Comparison of ENCODE assay signal across 8 cellular contexts in the genomic region with DNA sequence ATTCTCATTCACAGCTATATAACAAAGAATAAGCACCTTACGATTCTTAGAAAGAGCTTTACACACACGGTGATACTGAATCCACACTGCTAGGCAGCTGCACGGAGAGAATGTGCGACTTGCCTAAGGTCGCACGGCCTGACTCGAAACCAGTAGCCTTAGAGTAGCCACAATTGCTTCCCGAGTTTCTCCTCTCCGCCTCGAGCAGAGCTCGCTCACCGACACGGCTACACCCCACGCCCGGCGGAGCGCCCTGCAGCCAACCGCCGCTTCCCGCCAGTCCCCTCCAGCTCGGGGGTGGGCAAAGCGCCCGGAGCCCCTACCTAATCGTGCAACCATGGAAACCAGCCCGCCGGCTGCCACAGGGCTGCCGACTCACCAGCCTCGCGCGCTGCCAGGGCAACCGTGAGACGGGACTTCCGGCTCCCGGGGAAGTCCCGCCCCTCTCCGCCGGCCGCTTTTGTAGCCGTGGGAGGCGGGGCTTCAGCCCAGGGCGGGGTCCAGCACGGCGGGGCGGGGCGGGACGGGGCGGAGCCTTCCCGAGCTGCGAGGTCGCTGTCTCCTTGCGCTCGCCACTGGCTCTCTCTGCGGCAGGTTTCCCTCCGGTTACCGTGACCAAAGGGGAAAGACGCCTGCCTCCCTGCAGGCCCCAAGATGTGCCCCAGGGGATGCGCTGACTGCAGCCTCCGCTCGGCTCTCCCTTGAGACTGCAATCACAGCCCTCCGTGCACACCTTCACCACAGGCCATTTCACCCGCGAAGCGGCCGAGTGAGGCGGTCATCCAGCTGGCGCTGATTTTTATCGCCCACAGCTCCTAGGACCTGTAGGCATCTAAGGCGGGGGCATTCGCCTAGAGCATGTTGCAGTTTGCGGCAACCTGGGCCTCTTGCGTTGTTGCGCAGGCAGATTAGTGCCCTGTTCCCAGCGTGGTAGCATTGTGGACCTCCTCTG. TPM values are rescaled to one million over a fixed set of nuclear protein-coding genes. Genes with fewer than 3 reads are reported as not detected.
DNase-seq lines count a peak whose midpoint lies in the region; ATAC-seq and TF ChIP-seq lines count a peak whose summit lies in the region.

No MANE protein-coding gene starts in this region.

- H3K27ac ChIP-seq in left lung, result peak overlapping the region; percentile 77 to 85

- ATAC-seq in HG03521 (IDR thresholded peaks at IDR 0.05; ENCODE audit: unreplicated experiment) (peak; percentile 56), left lung (peak; percentile 91)

- H3K4me1 ChIP-seq in left lung, result peaks cover 26 to 61% of the 10 kb centered on the region in 2 donors

- H3K9me3 ChIP-seq in left lung, result no peaks in the 10 kb centered on the region

- DNase-seq in AG20443 (ENCODE audit: low spot score), result peak; percentile 96
- DNase-seq in GM19238 (ENCODE audit: insufficient read length, low spot score), result peak; percentile 87
- peak; percentile 99 for DNase-seq in NCI-H69 (lab: John Stamatoyannopoulos, UW)
- DNase-seq in activated CD4-positive, alpha-beta T cell treated with anti-CD3 and anti-CD28 coated beads, Interleukin-2, amount 50 U/mL, for 1 hour, result peak; percentile 95
- DNase-seq in cortex of kidney (lab: John Stamatoyannopoulos, UW), result peak; percentile 71
- peak; percentile 95 to 99 for DNase-seq in left lung
- DNase-seq in stimulated activated CD4-positive, alpha-beta T cell treated with anti-CD3 and anti-CD28 coated beads, Interleukin-1b, Interleukin-23, amount 100 ng/mL, for 48 hours, result peak; percentile 93

- intact Hi-C loops in left lung (cut with DNase I), result no loop called here

- no peaks in the 10 kb centered on the region for H3K27me3 ChIP-seq in left lung

- no peak for TF ChIP-seq CTCF in left lung (IDR thresholded peaks at IDR 0.05)

- H3K36me3 ChIP-seq in left lung, result peaks cover 0 to 20% of the 10 kb centered on the region in 2 donors

- H3K4me3 ChIP-seq in left lung, result peak overlapping the region; percentile 51 to 80

RNA-seq across cellular contexts. Expression of a gene that starts 1.1 kb away (rescaled TPM):
- total RNA-seq in left lung, result 100 to 1,000 TPM in 1 of 2 donors, 10 to 100 TPM in 1; 77.8 to 109 TPM

RNA-seq across cellular contexts. Expression of a gene that starts 1.3 kb away (rescaled TPM):
- total RNA-seq in left lung, result under 1 TPM in 1 of 2 donors, not detected in 1; 0.42 TPM

RNA-seq across cellular contexts. Expression of a gene that starts 16.8 kb away (rescaled TPM):
- 1 to 10 TPM in 1 of 2 donors, under 1 TPM in 1; 0.32 to 2.0 TPM for total RNA-seq in left lung

RNA-seq across cellular contexts. Expression of a gene that starts 21.1 kb away (rescaled TPM):
- 10 to 100 TPM; 31.8 to 43.2 TPM for total RNA-seq in left lung

RNA-seq across cellular contexts. Expression of a gene that starts 22.1 kb away (rescaled TPM):
- 10 to 100 TPM; 32.2 to 33.0 TPM for total RNA-seq in left lung

Comparison
In these comparisons a context has a peak if more than half of its experiments do, and no peak if none do; other contexts are left out.
1. Peak in every context shown above with its lines: DNase-seq, ATAC-seq, H3K4me3 ChIP-seq and H3K27ac ChIP-seq.